ENCODE assay signal across 8 cellular contexts in genomic region chr6:157019733-157020132, GRCh38.
DNase-seq lines count a peak whose midpoint lies in the region; ATAC-seq and TF ChIP-seq lines count a peak whose summit lies in the region.

No MANE protein-coding gene starts in this region.

- no peaks in the 10 kb centered on the region for H3K27me3 Mint-ChIP-seq in activated CD8-positive, alpha-beta T cell treated with anti-CD3 and anti-CD28 coated beads, Interleukin-2, amount 10 ng/mL, durations not matched to agents 7 days and 5 days (ENCODE audit: low read depth)

- ATAC-seq in HCT116: no peak
- ATAC-seq in activated CD8-positive, alpha-beta T cell treated with anti-CD3 and anti-CD28 coated beads, Interleukin-2, amount 10 ng/mL, durations not matched to agents 7 days and 5 days: no peak
- no peak for ATAC-seq in GM19324 (IDR thresholded peaks at IDR 0.05; ENCODE audit: low FRiP score, unreplicated experiment)

- no peak overlapping the region for H3K9ac ChIP-seq in HCT116 (ENCODE audit: low read length)

- H3K4me1 ChIP-seq in HCT116 (ENCODE audit: control insufficient read depth in 1 of 2, insufficient read depth in 2 of 2, low read length in 2 of 2): peaks cover 5 to 14% of the 10 kb centered on the region in 2 experiments

- H4K20me1 ChIP-seq in HCT116 (ENCODE audit: insufficient read depth): peaks cover 5% of the 10 kb centered on the region; the same call in 1 of the 2 replicates

- no peak for TF ChIP-seq POLR2A in HCT116 (IDR thresholded peaks at IDR 0.05; ENCODE audit: borderline replicate concordance, extremely low read depth, insufficient read depth, insufficient read length)

- RAD21 ChIA-PET in HCT116 (lab: Charles Lee; ENCODE audit: low non-redundant PET in 1 of 2, low total read pairs in 2 of 2, uncharacterized antibody in 2 of 2, unreplicated experiment in 2 of 2): no interaction called here

- peak overlapping the region; percentile 2; the same call in 1 of the 2 replicates for H3K4me2 ChIP-seq in HCT116 (ENCODE audit: low read length)

- no peaks in the 10 kb centered on the region for H3K36me3 ChIP-seq in HCT116 (ENCODE audit: control insufficient read depth in 1 of 2, insufficient read depth in 2 of 2, low read length in 2 of 2)

- H3K9me2 ChIP-seq in HCT116 (ENCODE audit: insufficient read depth): no peaks in the 10 kb centered on the region

- intact Hi-C loops in HCT116 (cut with micrococcal nuclease): no loop called here

- H3K9me3 ChIP-seq in HCT116 (ENCODE audit: control insufficient read depth in 1 of 2, insufficient read depth in 1 of 2, low read depth in 1 of 2, low read length in 2 of 2): no peaks in the 10 kb centered on the region

- no peak overlapping the region for H2AFZ ChIP-seq in HCT116 (ENCODE audit: low read depth, low read length, poor library complexity, severe bottlenecking)

- peak; percentile 30; the same call in 1 of the 2 replicates for TF ChIP-seq RAD21 in HCT116 (IDR thresholded peaks at IDR 0.05; ENCODE audit: low read depth)

- no TSS peak for BruUV-seq in HCT116 (replicated peaks; lab: Mats Ljungman, UMichigan)

- no peaks in the 10 kb centered on the region for H3K27me3 ChIP-seq in HCT116 (ENCODE audit: insufficient read depth, low read length)

- POLR2A ChIA-PET in HCT116 (lab: Charles Lee): interaction anchor here (1.4 kb wide), 1 partner anchor 10 kb away, joined by 4 read pairs; no protein-coding TSS in a partner anchor
- POLR2A ChIA-PET in activated CD8-positive, alpha-beta T cell treated with anti-CD3 and anti-CD28 coated beads, Interleukin-2, amount 10 ng/mL, durations not matched to agents 7 days and 5 days (lab: Charles Lee): interaction anchor here (1.0 to 2.7 kb wide), 8 partner anchors 10 to 304 kb away, joined by 4 to 17 read pairs (median 6); partner anchors contain the start of gene TMEM242

- peak overlapping the region; percentile 71 for H3K4me3 Mint-ChIP-seq in activated CD8-positive, alpha-beta T cell treated with anti-CD3 and anti-CD28 coated beads, Interleukin-2, amount 10 ng/mL, durations not matched to agents 7 days and 5 days

- peaks cover 18% of the 10 kb centered on the region for H3K79me2 ChIP-seq in HCT116 (ENCODE audit: insufficient read depth, low read length)

- no peak overlapping the region for H3K4me3 ChIP-seq in HCT116 (replicated peaks in 1 of 2; ENCODE audit: low read depth in 1 of 2, low read length in 2 of 2)

- H3K9me3 Mint-ChIP-seq in activated CD8-positive, alpha-beta T cell treated with anti-CD3 and anti-CD28 coated beads, Interleukin-2, amount 10 ng/mL, durations not matched to agents 7 days and 5 days (ENCODE audit: insufficient read depth): no peaks in the 10 kb centered on the region

- H3K27ac Mint-ChIP-seq in activated CD8-positive, alpha-beta T cell treated with anti-CD3 and anti-CD28 coated beads, Interleukin-2, amount 10 ng/mL, durations not matched to agents 7 days and 5 days: peak overlapping the region; percentile 86

- CTCF ChIA-PET in HCT116 (lab: Charles Lee): interaction anchor here (1.3 kb wide), 1 partner anchor 26 kb away, joined by 3 read pairs; no protein-coding TSS in a partner anchor
- CTCF ChIA-PET in activated CD8-positive, alpha-beta T cell treated with anti-CD3 and anti-CD28 coated beads, Interleukin-2, amount 10 ng/mL, durations not matched to agents 7 days and 5 days (lab: Charles Lee): interaction anchor here (0.6 to 2.6 kb wide), 6 partner anchors 15 to 596 kb away, joined by 3 to 6 read pairs (median 4); no protein-coding TSS in a partner anchor

- no peaks in the 10 kb centered on the region for H3K36me3 Mint-ChIP-seq in activated CD8-positive, alpha-beta T cell treated with anti-CD3 and anti-CD28 coated beads, Interleukin-2, amount 10 ng/mL, durations not matched to agents 7 days and 5 days (ENCODE audit: low read depth)

- peak; percentile 27 to 28 for DNase-seq in AML-193 (lab: John Stamatoyannopoulos, UW)
- DNase-seq in HCT116 (ENCODE audit: low read depth, low spot score): no peak
- DNase-seq in activated CD8-positive, alpha-beta T cell treated with anti-CD3 and anti-CD28 coated beads, Interleukin-2, amount 10 ng/mL, durations not matched to agents 7 days and 5 days: no peak
- DNase-seq in left kidney (ENCODE audit: low read depth, low spot score): peak; percentile 35
- DNase-seq in NCI-H1694 (lab: John Stamatoyannopoulos, UW): no peak
- no peak for DNase-seq in NCI-H1436 treated with DMSO at 0.1 percent for 48 hours (lab: John Stamatoyannopoulos, UW)
- DNase-seq in NCI-H1105 (lab: John Stamatoyannopoulos, UW): no peak

- peaks cover 37% of the 10 kb centered on the region for H3K4me1 Mint-ChIP-seq in activated CD8-positive, alpha-beta T cell treated with anti-CD3 and anti-CD28 coated beads, Interleukin-2, amount 10 ng/mL, durations not matched to agents 7 days and 5 days (ENCODE audit: low read depth)

- H3K27ac ChIP-seq in HCT116 (ENCODE audit: low read depth, low read length): no peak overlapping the region

- TF ChIP-seq CTCF in HCT116 (IDR thresholded peaks at IDR 0.05 in 2 of 3, conservative IDR thresholded peaks at IDR 0.05 in 1 of 3; ENCODE audit: borderline replicate concordance in 1 of 3, insufficient read depth in 1 of 3, low read depth in 2 of 3, low read length in 2 of 3): peak in 1 of 3 experiments; percentile 10; a peak in 1 of 6 replicates

TF ChIP-seq in HCT116, 20 proteins besides CTCF, POLR2A, EP300 and RAD21:
- no peak for TF ChIP-seq FOSL1 (IDR thresholded peaks at IDR 0.05; ENCODE audit: low read depth)
- no peak for TF ChIP-seq POLR2AphosphoS5 (IDR thresholded peaks at IDR 0.05; ENCODE audit: low read depth, low read length)
- no peak for TF ChIP-seq EZH2 (IDR thresholded peaks at IDR 0.05)
- no peak for TF ChIP-seq SIN3A (IDR thresholded peaks at IDR 0.05; ENCODE audit: low read depth)
- TF ChIP-seq, protein P1, sequence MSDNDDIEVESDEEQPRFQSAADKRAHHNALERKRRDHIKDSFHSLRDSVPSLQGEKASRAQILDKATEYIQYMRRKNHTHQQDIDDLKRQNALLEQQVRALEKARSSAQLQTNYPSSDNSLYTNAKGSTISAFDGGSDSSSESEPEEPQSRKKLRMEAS (IDR thresholded peaks at IDR 0.05): no peak
- no peak for TF ChIP-seq ZNF274 (IDR thresholded peaks at IDR 0.05; ENCODE audit: low read depth, low read length)
- TF ChIP-seq REST (IDR thresholded peaks at IDR 0.05; ENCODE audit: low read depth): no peak
- TF ChIP-seq CBX3 (IDR thresholded peaks at IDR 0.05; ENCODE audit: low read depth): no peak
- TF ChIP-seq, protein P2, sequence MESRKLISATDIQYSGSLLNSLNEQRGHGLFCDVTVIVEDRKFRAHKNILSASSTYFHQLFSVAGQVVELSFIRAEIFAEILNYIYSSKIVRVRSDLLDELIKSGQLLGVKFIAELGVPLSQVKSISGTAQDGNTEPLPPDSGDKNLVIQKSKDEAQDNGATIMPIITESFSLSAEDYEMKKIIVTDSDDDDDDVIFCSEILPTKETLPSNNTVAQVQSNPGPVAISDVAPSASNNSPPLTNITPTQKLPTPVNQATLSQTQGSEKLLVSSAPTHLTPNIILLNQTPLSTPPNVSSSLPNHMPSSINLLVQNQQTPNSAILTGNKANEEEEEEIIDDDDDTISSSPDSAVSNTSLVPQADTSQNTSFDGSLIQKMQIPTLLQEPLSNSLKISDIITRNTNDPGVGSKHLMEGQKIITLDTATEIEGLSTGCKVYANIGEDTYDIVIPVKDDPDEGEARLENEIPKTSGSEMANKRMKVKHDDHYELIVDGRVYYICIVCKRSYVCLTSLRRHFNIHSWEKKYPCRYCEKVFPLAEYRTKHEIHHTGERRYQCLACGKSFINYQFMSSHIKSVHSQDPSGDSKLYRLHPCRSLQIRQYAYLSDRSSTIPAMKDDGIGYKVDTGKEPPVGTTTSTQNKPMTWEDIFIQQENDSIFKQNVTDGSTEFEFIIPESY (IDR thresholded peaks at IDR 0.05; ENCODE audit: extremely low read depth, insufficient replicate concordance, low read length): no peak
- TF ChIP-seq JUND (IDR thresholded peaks at IDR 0.05): no peak
- no peak for TF ChIP-seq SRF (IDR thresholded peaks at IDR 0.05; ENCODE audit: low read depth)
- TF ChIP-seq EGR1 (IDR thresholded peaks at IDR 0.05; ENCODE audit: low read depth): no peak
- no peak for TF ChIP-seq TCF7L2 (IDR thresholded peaks at IDR 0.05; ENCODE audit: borderline replicate concordance, extremely low read depth, insufficient read depth, insufficient read length)
- no peak for TF ChIP-seq ZFX (IDR thresholded peaks at IDR 0.05)
- TF ChIP-seq, protein P3, sequence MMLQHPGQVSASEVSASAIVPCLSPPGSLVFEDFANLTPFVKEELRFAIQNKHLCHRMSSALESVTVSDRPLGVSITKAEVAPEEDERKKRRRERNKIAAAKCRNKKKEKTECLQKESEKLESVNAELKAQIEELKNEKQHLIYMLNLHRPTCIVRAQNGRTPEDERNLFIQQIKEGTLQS (IDR thresholded peaks at IDR 0.05): no peak
- no peak for TF ChIP-seq YY1 (IDR thresholded peaks at IDR 0.05; ENCODE audit: extremely low read depth, insufficient replicate concordance, low read depth, low read length)
- no peak for TF ChIP-seq SP1 (IDR thresholded peaks at IDR 0.05; ENCODE audit: low read depth)

Comparison
In these comparisons a context has a peak if more than half of its experiments do, and no peak if none do; other contexts are left out.
1. DNase-seq: peak in AML-193 (2 of 2) and left kidney (single experiment); none in HCT116 (single experiment), activated CD8-positive, alpha-beta T cell treated with anti-CD3 and anti-CD28 coated beads, Interleukin-2, amount 10 ng/mL, durations not matched to agents 7 days and 5 days (single experiment), NCI-H1694 (single experiment), NCI-H1436 treated with DMSO at 0.1 percent for 48 hours (single experiment) and NCI-H1105 (single experiment).